Comparison of ENCODE assay signal across 26 cellular contexts in genomic region chr15:68627476-68627875, GRCh38. TPM values are rescaled to one million over a fixed set of nuclear protein-coding genes. Genes with fewer than 3 reads are reported as not detected.
"Had no signal": no experiment of that assay in that cellular context is flagged by ENCODE, and none has a peak within 500 bp of the region (broad histone marks: within the 10 kb centered on the region; RNA-seq: fewer than 3 reads in every experiment).

No MANE protein-coding gene starts in this region.

- H3K4me3 Mint-ChIP-seq: effector memory CD8-positive, alpha-beta T cell; immature natural killer cell; natural killer cell; stimulated activated effector memory CD8-positive, alpha-beta T cell treated with anti-CD3 and anti-CD28 coated beads, Interleukin-12 subunit alpha, Interleukin-12 subunit beta, amount 100 ng/mL, for 72 hours had no signal

- H3K9me3 ChIP-seq: esophagus squamous epithelium, gastroesophageal sphincter, heart left ventricle, lower lobe of right lung, ovary, psoas muscle, sigmoid colon, testis, tibial nerve, upper lobe of left lung had no signal

- H3K4me3 ChIP-seq: esophagus squamous epithelium, gastroesophageal sphincter, heart left ventricle, lower lobe of right lung, ovary, psoas muscle, sigmoid colon, testis, tibial nerve, upper lobe of left lung had no signal

- H3K27me3 ChIP-seq: heart left ventricle, ovary, sigmoid colon, testis, tibial nerve, upper lobe of left lung had no signal

- ATAC-seq: effector memory CD8-positive, alpha-beta T cell; gastroesophageal sphincter; heart left ventricle; left ventricle myocardium superior; lower lobe of right lung; natural killer cell; psoas muscle; right cardiac atrium; stimulated activated effector memory CD8-positive, alpha-beta T cell treated with anti-CD3 and anti-CD28 coated beads, Interleukin-12 subunit alpha, Interleukin-12 subunit beta, amount 100 ng/mL, for 72 hours had no signal

- DNase-seq: cortex of kidney; effector memory CD8-positive, alpha-beta T cell; erythroblast; esophagus squamous epithelium; heart left ventricle; hippocampal formation; immature natural killer cell; islet precursor cell; kidney glomerular epithelial cell; left ventricle myocardium superior; lower lobe of right lung; natural killer cell; occipital lobe; ovary; psoas muscle; right cardiac atrium; sigmoid colon; stimulated activated CD4-positive, alpha-beta T cell treated with anti-CD3 and anti-CD28 coated beads, Interleukin-2, amount 100 ng/mL, for 24 hours; stimulated activated CD4-positive, alpha-beta T cell treated with anti-CD3 and anti-CD28 coated beads, Interleukin-4, amount 100 ng/mL, for 24 hours; stimulated activated naive CD8-positive, alpha-beta T cell treated with anti-CD3 and anti-CD28 coated beads, Interleukin-15, Interleukin-2, amounts not matched to agents 100 U/mL and 50 U/mL, for 24 hours; substantia nigra; testis; upper lobe of left lung had no signal

- H3K4me1 Mint-ChIP-seq: immature natural killer cell; natural killer cell; stimulated activated effector memory CD8-positive, alpha-beta T cell treated with anti-CD3 and anti-CD28 coated beads, Interleukin-12 subunit alpha, Interleukin-12 subunit beta, amount 100 ng/mL, for 72 hours had no signal

- H3K36me3 ChIP-seq: esophagus squamous epithelium, gastroesophageal sphincter, heart left ventricle, lower lobe of right lung, ovary, sigmoid colon, tibial nerve, upper lobe of left lung had no signal

- H3K9me3 Mint-ChIP-seq: effector memory CD8-positive, alpha-beta T cell; immature natural killer cell; natural killer cell; stimulated activated effector memory CD8-positive, alpha-beta T cell treated with anti-CD3 and anti-CD28 coated beads, Interleukin-12 subunit alpha, Interleukin-12 subunit beta, amount 100 ng/mL, for 72 hours had no signal

- H3K27ac ChIP-seq: esophagus squamous epithelium, gastroesophageal sphincter, heart left ventricle, lower lobe of right lung, ovary, psoas muscle, sigmoid colon, testis, tibial nerve, upper lobe of left lung had no signal

- H3K36me3 Mint-ChIP-seq: immature natural killer cell; natural killer cell; stimulated activated effector memory CD8-positive, alpha-beta T cell treated with anti-CD3 and anti-CD28 coated beads, Interleukin-12 subunit alpha, Interleukin-12 subunit beta, amount 100 ng/mL, for 72 hours had no signal

- H3K4me1 ChIP-seq: esophagus squamous epithelium, psoas muscle, sigmoid colon, testis had no signal

- H3K27ac Mint-ChIP-seq: effector memory CD8-positive, alpha-beta T cell; immature natural killer cell; natural killer cell; stimulated activated effector memory CD8-positive, alpha-beta T cell treated with anti-CD3 and anti-CD28 coated beads, Interleukin-12 subunit alpha, Interleukin-12 subunit beta, amount 100 ng/mL, for 72 hours had no signal

RNA-seq across cellular contexts. Expression of gene CORO2B, which starts 48.7 kb away (rescaled TPM):
- polyA plus RNA-seq: immature natural killer cell had no signal
